9 cellular contexts compared by ENCODE assay signal in the genomic region with DNA sequence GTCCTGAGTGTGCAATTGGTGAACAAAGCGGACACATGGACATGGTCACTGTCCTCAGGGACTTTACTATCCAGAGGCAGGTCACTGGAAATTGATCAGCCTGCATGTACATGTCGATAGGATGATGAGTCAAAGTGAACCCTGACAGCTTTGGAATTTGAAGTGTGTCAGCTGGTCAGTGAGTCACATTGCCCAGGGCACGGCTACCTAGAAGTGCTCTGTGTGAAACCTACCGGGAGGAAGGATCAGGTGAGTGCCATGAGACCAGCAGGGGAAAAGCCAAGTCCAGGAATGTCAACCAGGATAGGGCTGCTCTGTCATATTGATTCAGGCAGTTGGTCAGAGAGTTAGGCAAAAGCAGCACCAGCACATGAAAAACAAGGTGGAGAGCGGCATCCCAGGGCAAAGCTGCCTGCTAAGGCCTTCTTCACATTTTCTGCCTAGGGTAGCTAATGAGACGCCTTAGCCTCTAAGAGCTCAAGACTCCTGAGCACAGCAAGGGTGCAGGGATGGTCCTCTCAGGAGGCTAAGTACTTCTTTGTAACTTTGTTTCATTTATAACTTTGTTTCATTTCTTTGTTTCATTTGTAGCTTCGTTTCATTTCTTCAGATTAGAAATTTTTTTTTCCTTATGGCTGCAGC. TPM values are rescaled to one million over a fixed set of nuclear protein-coding genes. Genes with fewer than 3 reads are reported as not detected.
DNase-seq lines count a peak whose midpoint lies in the region; ATAC-seq and TF ChIP-seq lines count a peak whose summit lies in the region.
"Had no signal": no experiment of that assay in that cellular context is flagged by ENCODE, and none has a peak within 500 bp of the region (broad histone marks: within the 10 kb centered on the region; RNA-seq: fewer than 3 reads in every experiment).

No MANE protein-coding gene starts in this region.

- H3K27me3 Mint-ChIP-seq in chondrocyte (ENCODE audit: low read depth), result no peaks in the 10 kb centered on the region

- H3K4me3 Mint-ChIP-seq in chondrocyte (ENCODE audit: unreplicated experiment), result no peak overlapping the region

- H3K36me3 Mint-ChIP-seq in chondrocyte (ENCODE audit: low read depth), result no peaks in the 10 kb centered on the region

- H3K27ac ChIP-seq in right cardiac atrium (ENCODE audit: low read length) (no peak overlapping the region), upper lobe of right lung (no peak overlapping the region)

- H3K9me3 ChIP-seq in right cardiac atrium (ENCODE audit: control insufficient read depth, low read length), result no peaks in the 10 kb centered on the region
- no peaks in the 10 kb centered on the region for H3K9me3 ChIP-seq in upper lobe of right lung

- TF ChIP-seq CTCF in upper lobe of right lung (IDR thresholded peaks at IDR 0.05), result no peak
- TF ChIP-seq CTCF in chondrocyte (IDR thresholded peaks at IDR 0.05), result no peak
- no peak for TF ChIP-seq CTCF in GM10266 (IDR thresholded peaks at IDR 0.05; ENCODE audit: control insufficient read depth, insufficient read depth, low read depth, missing control alignments)

- no peak for DNase-seq in right cardiac atrium
- DNase-seq in Right ventricle myocardium inferior (ENCODE audit: missing footprints), result no peak
- peak; percentile 62 for DNase-seq in SW480 (ENCODE audit: low spot score)
- DNase-seq in glomerular visceral epithelial cell (ENCODE audit: extremely low spot score), result peak; percentile 13
- no peak for DNase-seq in upper lobe of right lung
- DNase-seq in chondrocyte (ENCODE audit: low spot score), result no peak
- no peak for DNase-seq in GM10266 (ENCODE audit: extremely low spot score)
- DNase-seq: COR-L47 had no signal

- peaks cover 6% of the 10 kb centered on the region for H3K4me1 Mint-ChIP-seq in chondrocyte (ENCODE audit: low read depth)

- WGBS in right cardiac atrium, result 70% methylated on average over 7 of the region's 7 CpGs

- no peaks in the 10 kb centered on the region for H3K27me3 ChIP-seq in right cardiac atrium (ENCODE audit: control insufficient read depth, insufficient read depth)
- no peaks in the 10 kb centered on the region for H3K27me3 ChIP-seq in upper lobe of right lung

- no peak overlapping the region for H3K4me3 ChIP-seq in right cardiac atrium (ENCODE audit: low read length)
- no peak overlapping the region for H3K4me3 ChIP-seq in upper lobe of right lung

- H3K4me1 ChIP-seq in right cardiac atrium (ENCODE audit: control insufficient read depth, insufficient read depth, low read length) (peaks cover 2% of the 10 kb centered on the region), upper lobe of right lung (peaks cover 6% of the 10 kb centered on the region)

- no peak overlapping the region for H3K27ac Mint-ChIP-seq in chondrocyte (ENCODE audit: unreplicated experiment)

- intact Hi-C loops in right cardiac atrium (cut with DNase I), result no loop called here
- intact Hi-C loops in Right ventricle myocardium inferior (cut with DNase I), result no loop called here
- intact Hi-C loops in upper lobe of right lung (cut with DNase I), result no loop called here

- H3K9me3 Mint-ChIP-seq in chondrocyte (ENCODE audit: low read depth), result no peaks in the 10 kb centered on the region

- peak; percentile 18 to 39 for ATAC-seq in right cardiac atrium
- no peak for ATAC-seq in Right ventricle myocardium inferior
- ATAC-seq in upper lobe of right lung, result peak; percentile 63
- ATAC-seq in HG03280 (IDR thresholded peaks at IDR 0.05; ENCODE audit: unreplicated experiment), result no peak

- H3K36me3 ChIP-seq in upper lobe of right lung, result no peaks in the 10 kb centered on the region

RNA-seq across cellular contexts. Expression of a gene that starts 19.4 kb away (rescaled TPM):
- total RNA-seq in right cardiac atrium, result 10 to 100 TPM; 61.5 to 82.7 (median 76.2) TPM
- polyA plus RNA-seq in right cardiac atrium, result 39.8 TPM
- total RNA-seq in Right ventricle myocardium inferior, result 71.6 TPM
- 48.6 TPM for total RNA-seq in upper lobe of right lung
- 73.7 to 100 TPM (median 80.3 TPM) in 3 replicates for total RNA-seq in chondrocyte

Comparison
In these comparisons a context has a peak if more than half of its experiments do, and no peak if none do; other contexts are left out.
1. ATAC-seq: peak in right cardiac atrium (2 of 2) and upper lobe of right lung (single experiment); none in Right ventricle myocardium inferior (single experiment) and HG03280 (single experiment).
2. DNase-seq: peak in SW480 (single experiment) and glomerular visceral epithelial cell (single experiment); none in right cardiac atrium (0 of 3), Right ventricle myocardium inferior (single experiment), upper lobe of right lung (single experiment), chondrocyte (single experiment) and GM10266 (single experiment).